ENCODE assay signal across 29 cellular contexts in the genomic region with DNA sequence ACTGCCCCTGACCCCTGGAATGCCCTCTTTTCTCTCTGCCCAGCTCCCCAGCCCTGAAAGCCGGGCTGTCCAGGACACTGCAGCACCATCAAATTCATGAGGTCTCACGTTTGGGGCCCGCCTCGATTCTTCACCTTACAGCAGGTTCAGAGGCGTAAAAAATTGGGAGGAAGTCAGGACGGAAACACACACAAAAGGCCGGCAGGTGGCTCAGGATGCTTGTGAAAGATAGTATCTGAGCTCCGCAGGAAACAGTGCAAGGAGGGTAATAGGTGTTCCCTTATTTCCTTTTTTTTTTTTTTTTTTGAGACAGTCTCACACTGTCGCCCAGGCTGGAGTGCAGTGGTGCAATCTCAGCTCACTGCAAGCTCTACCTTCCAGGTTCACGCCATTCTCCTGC. TPM values are rescaled to one million over a fixed set of nuclear protein-coding genes. Genes with fewer than 3 reads are reported as not detected.
DNase-seq lines count a peak whose midpoint lies in the region; ATAC-seq and TF ChIP-seq lines count a peak whose summit lies in the region.
"Had no signal": no experiment of that assay in that cellular context is flagged by ENCODE, and none has a peak within 500 bp of the region (broad histone marks: within the 10 kb centered on the region; RNA-seq: fewer than 3 reads in every experiment).

No MANE protein-coding gene starts in this region.

- no peaks in the 10 kb centered on the region for H3K79me2 ChIP-seq in neural progenitor cell (ENCODE audit: low read depth)

- no peaks in the 10 kb centered on the region for H3K36me3 Mint-ChIP-seq in activated CD8-positive, alpha-beta T cell treated with anti-CD3 and anti-CD28 coated beads for 36 hours (ENCODE audit: low read depth)
- no peaks in the 10 kb centered on the region for H3K36me3 Mint-ChIP-seq in neural progenitor cell

- H3K27me3 Mint-ChIP-seq in activated CD8-positive, alpha-beta T cell treated with anti-CD3 and anti-CD28 coated beads for 36 hours, result peaks cover 23% of the 10 kb centered on the region
- peaks cover 19% of the 10 kb centered on the region for H3K27me3 Mint-ChIP-seq in neural progenitor cell (ENCODE audit: insufficient read depth, low read depth)

- no peaks in the 10 kb centered on the region for H4K20me1 ChIP-seq in neural progenitor cell (ENCODE audit: low read depth)
- H4K20me1 ChIP-seq: BLaER1 treated with 17β-estradiol and CSF1 and Interleukin-3, amounts not matched to agents 10 nM and 100 nM had no signal

- no peak overlapping the region for H3K27ac Mint-ChIP-seq in activated CD8-positive, alpha-beta T cell treated with anti-CD3 and anti-CD28 coated beads for 36 hours
- H3K27ac Mint-ChIP-seq in neural progenitor cell, result peak overlapping the region; percentile 94

- no peaks in the 10 kb centered on the region for H3K9me3 Mint-ChIP-seq in activated CD8-positive, alpha-beta T cell treated with anti-CD3 and anti-CD28 coated beads for 36 hours
- H3K9me3 Mint-ChIP-seq in neural progenitor cell, result no peaks in the 10 kb centered on the region
- H3K9me3 Mint-ChIP-seq: activated T-cell treated with anti-CD3 and anti-CD28 coated beads, Interleukin-2, amount 50 U/mL, for 4 hours; neural crest cell; T-helper 1 cell treated with Interleukin-12 subunit alpha and Interleukin-12 subunit beta and Interleukin-4 antibody, amounts not matched to agents 30 μg/mL and 1 μg/mL, for 36 hours had no signal

- H3K9me3 ChIP-seq in neural progenitor cell (ENCODE audit: low read depth), result no peaks in the 10 kb centered on the region
- H3K9me3 ChIP-seq: BLaER1 treated with 17β-estradiol and CSF1 and Interleukin-3, amounts not matched to agents 10 nM and 100 nM; body of pancreas; esophagus squamous epithelium; gastrocnemius medialis; left ventricle myocardium inferior; mucosa of descending colon; Peyer's patch; SJCRH30; suprapubic skin had no signal

- no peak overlapping the region for H3K4me3 ChIP-seq in Jurkat, Clone E6-1 (ENCODE audit: low read length)
- no peak overlapping the region for H3K4me3 ChIP-seq in neural progenitor cell
- H3K4me3 ChIP-seq: BLaER1 treated with 17β-estradiol and CSF1 and Interleukin-3, amounts not matched to agents 10 nM and 100 nM; body of pancreas; esophagus squamous epithelium; gastrocnemius medialis; K562; left ventricle myocardium inferior; mucosa of descending colon; Peyer's patch; SJCRH30; suprapubic skin had no signal

- H2AFZ ChIP-seq in neural progenitor cell (replicated peaks), result no peak overlapping the region

- CTCF ChIA-PET in activated CD8-positive, alpha-beta T cell treated with anti-CD3 and anti-CD28 coated beads for 36 hours (lab: Charles Lee), result interaction anchor here (1.2 to 2.8 kb wide), 2 partner anchors 24 to 65 kb away, joined by 4 to 16 read pairs; no protein-coding TSS in a partner anchor

- intact Hi-C loops in activated CD8-positive, alpha-beta T cell treated with anti-CD3 and anti-CD28 coated beads for 36 hours (cut with micrococcal nuclease), result no loop called here

- no peak for ATAC-seq in activated CD8-positive, alpha-beta T cell treated with anti-CD3 and anti-CD28 coated beads for 36 hours
- no peak for ATAC-seq in HG03521 (IDR thresholded peaks at IDR 0.05; ENCODE audit: unreplicated experiment)
- ATAC-seq: activated T-cell treated with anti-CD3 and anti-CD28 coated beads, Interleukin-2, amount 50 U/mL, for 4 hours; body of pancreas; gastrocnemius medialis; HCT116; K562; mucosa of descending colon had no signal

- H3K27me3 ChIP-seq in neural progenitor cell, result peaks cover 68% of the 10 kb centered on the region
- H3K27me3 ChIP-seq: Peyer's patch, SJCRH30 had no signal

- H3K27ac ChIP-seq in neural progenitor cell, result no peak overlapping the region
- H3K27ac ChIP-seq: BLaER1 treated with 17β-estradiol and CSF1 and Interleukin-3, amounts not matched to agents 10 nM and 100 nM; body of pancreas; esophagus squamous epithelium; gastrocnemius medialis; left ventricle myocardium inferior; Peyer's patch; SJCRH30; suprapubic skin had no signal

- H3K4me1 ChIP-seq in neural progenitor cell, result peaks cover 6% of the 10 kb centered on the region
- H3K4me1 ChIP-seq: SJCRH30 had no signal

- H3F3A ChIP-seq in neural progenitor cell (ENCODE audit: low read depth), result peaks cover 7% of the 10 kb centered on the region

- no peak for TF ChIP-seq CTCF in activated CD8-positive, alpha-beta T cell treated with anti-CD3 and anti-CD28 coated beads for 36 hours (IDR thresholded peaks at IDR 0.05)
- no peak for TF ChIP-seq CTCF in neural progenitor cell (IDR thresholded peaks at IDR 0.05)

- H3K4me1 Mint-ChIP-seq in activated CD8-positive, alpha-beta T cell treated with anti-CD3 and anti-CD28 coated beads for 36 hours (ENCODE audit: low read depth), result peaks cover 15% of the 10 kb centered on the region
- H3K4me1 Mint-ChIP-seq in neural progenitor cell, result peaks cover 13% of the 10 kb centered on the region

- POLR2A ChIA-PET in activated CD8-positive, alpha-beta T cell treated with anti-CD3 and anti-CD28 coated beads for 36 hours (lab: Charles Lee), result no interaction called here

- H3K9ac ChIP-seq in neural progenitor cell, result no peak overlapping the region
- H3K9ac ChIP-seq: BLaER1 treated with 17β-estradiol and CSF1 and Interleukin-3, amounts not matched to agents 10 nM and 100 nM had no signal

- no peaks in the 10 kb centered on the region for H3K36me3 ChIP-seq in neural progenitor cell
- H3K36me3 ChIP-seq: BLaER1 treated with 17β-estradiol and CSF1 and Interleukin-3, amounts not matched to agents 10 nM and 100 nM; esophagus squamous epithelium; gastrocnemius medialis; left ventricle myocardium inferior; Peyer's patch; SJCRH30; suprapubic skin had no signal

- peak; percentile 69 for DNase-seq in activated effector memory CD4-positive, alpha-beta T cell treated with anti-CD3 and anti-CD28 coated beads, Interleukin-2, amount 50 U/mL, for 16 hours
- no peak for DNase-seq in activated effector memory CD4-positive, alpha-beta T cell treated with Interleukin-2 at 50 U/mL for 16 hours
- DNase-seq in Jurkat, Clone E6-1 (ENCODE audit: low read depth, low spot score), result peak; percentile 49
- DNase-seq in activated CD8-positive, alpha-beta T cell treated with anti-CD3 and anti-CD28 coated beads for 36 hours, result peak; percentile 33
- DNase-seq in neural progenitor cell (ENCODE audit: low spot score), result no peak
- DNase-seq in NCI-H524 (lab: John Stamatoyannopoulos, UW), result no peak
- no peak for DNase-seq in NCI-H146 (lab: John Stamatoyannopoulos, UW)
- DNase-seq: activated T-cell treated with anti-CD3 and anti-CD28 coated beads, Interleukin-2, amount 50 U/mL, for 4 hours; body of pancreas; effector memory CD4-positive, alpha-beta T cell; esophagus squamous epithelium; gastrocnemius medialis; hippocampal formation; left ventricle myocardium inferior; mucosa of descending colon; NCI-H1694; NCI-H2227 treated with DMSO at 0.1 percent for 48 hours; NCI-H82; Peyer's patch; SJCRH30 had no signal

- H3K4me3 Mint-ChIP-seq in activated CD8-positive, alpha-beta T cell treated with anti-CD3 and anti-CD28 coated beads for 36 hours, result no peak overlapping the region
- no peak overlapping the region for H3K4me3 Mint-ChIP-seq in neural progenitor cell
- H3K4me3 Mint-ChIP-seq: activated T-cell treated with anti-CD3 and anti-CD28 coated beads, Interleukin-2, amount 50 U/mL, for 4 hours; neural crest cell; T-helper 1 cell treated with Interleukin-12 subunit alpha and Interleukin-12 subunit beta and Interleukin-4 antibody, amounts not matched to agents 30 μg/mL and 1 μg/mL, for 36 hours had no signal

- no peak overlapping the region for H3K4me2 ChIP-seq in neural progenitor cell
- H3K4me2 ChIP-seq: BLaER1 treated with 17β-estradiol and CSF1 and Interleukin-3, amounts not matched to agents 10 nM and 100 nM had no signal

RNA-seq across cellular contexts. Expression of gene RFPL2, which starts 4.1 kb away (rescaled TPM):
- polyA plus RNA-seq in Jurkat, Clone E6-1 (2012; ENCODE audit: insufficient read depth, insufficient read length), result not detected
- total RNA-seq in activated CD8-positive, alpha-beta T cell treated with anti-CD3 and anti-CD28 coated beads for 36 hours, result not detected
- 0.12 and 1.8 TPM in 2 replicates for total RNA-seq in neural progenitor cell (ENCODE audit: low replicate concordance)
- total RNA-seq: activated T-cell treated with anti-CD3 and anti-CD28 coated beads, Interleukin-2, amount 50 U/mL, for 4 hours; body of pancreas; esophagus squamous epithelium; gastrocnemius medialis; K562; mucosa of descending colon; Peyer's patch; pulmonary artery endothelial cell; SJCRH30; suprapubic skin had no signal
- polyA plus RNA-seq: K562 had no signal

RNA-seq across cellular contexts. Expression of gene C22orf42, which starts 41.6 kb away (rescaled TPM):
- not detected for polyA plus RNA-seq in Jurkat, Clone E6-1 (2012; ENCODE audit: insufficient read depth, insufficient read length)
- not detected for total RNA-seq in activated CD8-positive, alpha-beta T cell treated with anti-CD3 and anti-CD28 coated beads for 36 hours
- 0.50 TPM in 1 of 2 replicates, not detected in the other for total RNA-seq in neural progenitor cell (ENCODE audit: low replicate concordance)
- total RNA-seq: activated T-cell treated with anti-CD3 and anti-CD28 coated beads, Interleukin-2, amount 50 U/mL, for 4 hours; esophagus squamous epithelium; G401; gastrocnemius medialis; K562; left ventricle myocardium inferior; mucosa of descending colon; neural crest cell; Peyer's patch; pulmonary artery endothelial cell; SJCRH30; suprapubic skin had no signal
- polyA plus RNA-seq: K562 had no signal

RNA-seq across cellular contexts. Expression of gene SLC5A4, which starts 54.4 kb away (rescaled TPM):
- not detected for polyA plus RNA-seq in Jurkat, Clone E6-1 (2012; ENCODE audit: insufficient read depth, insufficient read length)
- total RNA-seq in activated CD8-positive, alpha-beta T cell treated with anti-CD3 and anti-CD28 coated beads for 36 hours, result not detected
- total RNA-seq in neural progenitor cell (ENCODE audit: low replicate concordance), result 0.06 TPM in 2 replicates
- total RNA-seq: activated T-cell treated with anti-CD3 and anti-CD28 coated beads, Interleukin-2, amount 50 U/mL, for 4 hours; G401; K562 had no signal
- polyA plus RNA-seq: K562 had no signal

Comparison
In these comparisons a context has a peak if more than half of its experiments do, and no peak if none do; other contexts are left out.
1. DNase-seq: peak in activated effector memory CD4-positive, alpha-beta T cell treated with anti-CD3 and anti-CD28 coated beads, Interleukin-2, amount 50 U/mL, for 16 hours (single experiment), Jurkat, Clone E6-1 (single experiment) and activated CD8-positive, alpha-beta T cell treated with anti-CD3 and anti-CD28 coated beads for 36 hours (single experiment); none in activated effector memory CD4-positive, alpha-beta T cell treated with Interleukin-2 at 50 U/mL for 16 hours (single experiment), neural progenitor cell (single experiment), NCI-H524 (0 of 2) and NCI-H146 (single experiment).